ENCODE assay signal across 8 cellular contexts in genomic region chr7:22488643-22489462, GRCh38. TPM values are rescaled to one million over a fixed set of nuclear protein-coding genes. Genes with fewer than 3 reads are reported as not detected.
DNase-seq lines count a peak whose midpoint lies in the region; ATAC-seq and TF ChIP-seq lines count a peak whose summit lies in the region.

No MANE protein-coding gene starts in this region.

- H3K9me3 ChIP-seq in aorta (ENCODE audit: control insufficient read depth, low read length), result no peaks in the 10 kb centered on the region

- 18 to 22% methylated on average over 10 of the region's 10 CpGs for WGBS in aorta, 2 donors

- H3K4me3 ChIP-seq in LNCaP clone FGC (ENCODE audit: low read depth, low read length) (no peak overlapping the region), aorta (ENCODE audit: low read length in 2 of 2) (no peak overlapping the region)

- H3K27me3 ChIP-seq in aorta (ENCODE audit: control insufficient read depth in 1 of 2, insufficient read depth in 2 of 2, low read length in 1 of 2), result no peaks in the 10 kb centered on the region

- H3K4me1 ChIP-seq in aorta (ENCODE audit: control insufficient read depth in 1 of 2, insufficient read depth in 2 of 2, low read length in 2 of 2), result no peaks in the 10 kb centered on the region

- POLR2A ChIA-PET in RWPE1 (lab: Yijun Ruan, JAX; ENCODE audit: low non-redundant PET), result no interaction called here

- DNase-seq in AML-193 (lab: John Stamatoyannopoulos, UW), result peak; percentile 2 to 46
- DNase-seq in GM19238 (ENCODE audit: insufficient read length, low spot score), result peak; percentile 28
- peak; percentile 34 for DNase-seq in LNCaP clone FGC (ENCODE audit: low read depth)
- DNase-seq in RWPE1 (ENCODE audit: low spot score), result peak; percentile 75
- DNase-seq in activated naive CD4-positive, alpha-beta T cell (lab: John Stamatoyannopoulos, UW), result peak in 3 of 4 experiments; percentile 15 to 26 (median 21)
- DNase-seq in glomerular endothelial cell (ENCODE audit: extremely low read depth, low read depth, low spot score), result peak; percentile 77
- peak; percentile 44 to 95 (median 82) for DNase-seq in posterior cingulate gyrus
- DNase-seq in aorta, result no peak

- H3K27ac ChIP-seq in RWPE1 (no peak overlapping the region), aorta (ENCODE audit: low read depth in 1 of 2, low read length in 2 of 2) (no peak overlapping the region)

- peak; percentile 83 for ATAC-seq in aorta (ENCODE audit: low FRiP score)

- intact Hi-C loops in posterior cingulate gyrus (cut with DNase I), result loop anchor here (1.0 to 5.0 kb wide), 3 partner anchors 192 to 386 kb away; no protein-coding TSS in a partner anchor
- intact Hi-C loops in aorta (cut with DNase I), result loop anchor here (2.0 to 10.0 kb wide), 4 partner anchors 232 to 386 kb away; no protein-coding TSS in a partner anchor

- H3K36me3 ChIP-seq in aorta (ENCODE audit: control insufficient read depth in 1 of 2, insufficient read depth in 2 of 2, low read length in 1 of 2), result no peaks in the 10 kb centered on the region

- peak; percentile 90 for TF ChIP-seq CTCF in LNCaP clone FGC (IDR thresholded peaks at IDR 0.05; ENCODE audit: control insufficient read depth, extremely low read depth, insufficient read depth)
- TF ChIP-seq CTCF in RWPE1 (conservative IDR thresholded peaks at IDR 0.05; ENCODE audit: low read depth), result peak; percentile 94

- CTCF ChIA-PET in RWPE1 (lab: Yijun Ruan, JAX), result interaction anchor here (1.8 kb wide), 1 partner anchor 378 kb away, joined by 5 read pairs; no protein-coding TSS in a partner anchor

RNA-seq across cellular contexts. Expression of gene STEAP1B, which starts 11.1 kb away (rescaled TPM):
- total RNA-seq in glomerular endothelial cell (10.5 and 16.4 TPM in 2 replicates), aorta (1 to 10 TPM; 2.8 to 5.1 TPM)
- under 1 TPM in 1 of 2 donors, not detected in 1; 0.36 TPM for polyA plus RNA-seq in aorta

Comparison
In these comparisons a context has a peak if more than half of its experiments do, and no peak if none do; other contexts are left out.
1. DNase-seq: peak in AML-193 (2 of 2), GM19238 (single experiment), LNCaP clone FGC (single experiment), RWPE1 (single experiment), activated naive CD4-positive, alpha-beta T cell (3 of 4), glomerular endothelial cell (single experiment) and posterior cingulate gyrus (10 of 10); none in aorta (0 of 2).